In the genomic region with DNA sequence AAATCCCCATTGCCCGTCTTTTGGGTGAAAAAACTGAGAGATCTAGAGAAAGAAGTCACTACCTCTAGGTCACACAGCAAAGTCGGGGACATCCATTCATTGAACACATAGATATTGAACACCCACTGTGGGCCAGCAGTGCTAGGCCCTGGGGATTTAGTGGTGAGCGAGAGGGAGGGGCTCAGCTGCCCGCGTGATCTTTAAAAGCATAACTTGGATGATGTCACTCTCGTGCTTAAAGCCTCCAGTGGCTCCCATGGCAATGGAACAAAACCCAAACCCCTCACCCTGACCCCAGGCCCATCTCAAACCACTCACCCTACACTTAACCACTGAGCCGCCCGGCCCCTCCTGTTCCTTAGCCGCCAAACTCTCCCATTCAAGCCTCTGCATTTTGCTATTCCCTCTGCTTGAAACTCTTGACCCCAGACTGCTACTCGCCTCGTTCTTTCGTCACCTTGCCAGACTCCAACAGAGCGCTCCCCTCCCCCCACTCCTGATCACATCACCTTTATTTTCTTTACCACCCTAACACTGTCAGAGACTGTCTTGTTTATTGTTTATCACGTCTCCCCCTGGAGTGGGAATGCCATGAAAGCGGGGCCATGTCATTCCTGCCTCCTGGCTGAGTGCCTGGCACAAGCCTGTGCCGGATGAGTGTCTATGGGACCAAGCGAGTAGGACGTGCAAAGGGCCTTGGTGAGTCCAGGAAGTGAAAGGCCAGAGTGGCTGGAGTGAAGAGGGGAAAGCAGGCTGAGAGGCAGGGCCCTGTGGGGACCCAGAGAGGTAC, we compare ENCODE assay signal across 6 cellular contexts. TPM values are rescaled to one million over a fixed set of nuclear protein-coding genes. Genes with fewer than 3 reads are reported as not detected.
DNase-seq lines count a peak whose midpoint lies in the region; ATAC-seq and TF ChIP-seq lines count a peak whose summit lies in the region.

No MANE protein-coding gene starts in this region.

- intact Hi-C loops in heart right ventricle (cut with DNase I) (no loop called here), posterior cingulate gyrus (cut with DNase I) (no loop called here)

- H3K4me1 ChIP-seq in heart right ventricle, result peaks cover 22 to 48% (median 37%) of the 10 kb centered on the region in 9 donors
- H3K4me1 ChIP-seq in tibial nerve, result peaks cover 0 to 54% (median 30%) of the 10 kb centered on the region in 4 donors

- H3K36me3 ChIP-seq in heart right ventricle (peaks cover 0 to 10% (median 0%) of the 10 kb centered on the region in 9 donors), tibial nerve (peaks cover 0 to 22% (median 0%) of the 10 kb centered on the region in 3 donors)

- no peak for TF ChIP-seq CTCF in RWPE1 (conservative IDR thresholded peaks at IDR 0.05; ENCODE audit: low read depth)
- no peak for TF ChIP-seq CTCF in heart right ventricle (IDR thresholded peaks at IDR 0.05)
- no peak for TF ChIP-seq CTCF in tibial nerve (IDR thresholded peaks at IDR 0.05)

- H3K4me3 ChIP-seq in heart right ventricle, result peak overlapping the region; percentile 24 to 63 (median 60)
- H3K4me3 ChIP-seq in tibial nerve, result peak overlapping the region; percentile 29 to 66 (median 52)

- TF ChIP-seq POLR2A in tibial nerve (IDR thresholded peaks at IDR 0.05), result no peak

- peak in 1 of 2 donors; percentile 1 for TF ChIP-seq EP300 in tibial nerve (IDR thresholded peaks at IDR 0.05)

- H3K27ac ChIP-seq in RWPE1 (peak overlapping the region; percentile 75), heart right ventricle (peak overlapping the region in 1 of 10 donors; percentile 40), tibial nerve (peak overlapping the region in 2 of 4 donors; percentile 67)

- DNase-seq in DMS153 treated with DMSO at 0.1 percent for 48 hours (lab: John Stamatoyannopoulos, UW; ENCODE audit: unreplicated experiment) (peak; percentile 48), RWPE1 (ENCODE audit: low spot score) (peak; percentile 62), heart right ventricle (no peak), tibial nerve (ENCODE audit: low spot score in 2 of 2) (no peak), posterior cingulate gyrus (no peak)

- POLR2A ChIA-PET in RWPE1 (lab: Yijun Ruan, JAX; ENCODE audit: low non-redundant PET), result no interaction called here

- CTCF ChIA-PET in RWPE1 (lab: Yijun Ruan, JAX), result interaction anchor here (0.5 to 3.4 kb wide), 5 partner anchors 10 to 160 kb away, joined by 3 to 15 read pairs (median 4); no protein-coding TSS in a partner anchor

- 16 to 21% methylated on average over 18 of the region's 18 CpGs for WGBS in heart right ventricle, 2 donors
- 14 to 20% methylated on average over 18 of the region's 18 CpGs for WGBS in tibial nerve, 2 donors

- H3K9me3 ChIP-seq in heart right ventricle (no peaks in the 10 kb centered on the region), tibial nerve (no peaks in the 10 kb centered on the region)

- ATAC-seq in HG02588 (IDR thresholded peaks at IDR 0.05; ENCODE audit: unreplicated experiment), result peak; percentile 29
- ATAC-seq in heart right ventricle, result peak in 3 of 8 donors; percentile 2 to 7 (median 2)

- H3K27me3 ChIP-seq in heart right ventricle, result peaks cover 6 to 52% (median 24%) of the 10 kb centered on the region in 7 donors
- peaks cover 0 to 30% of the 10 kb centered on the region in 2 donors for H3K27me3 ChIP-seq in tibial nerve

RNA-seq across cellular contexts. Expression of gene PIP5KL1, which starts 0.7 kb away (rescaled TPM):
- total RNA-seq in heart right ventricle (under 1 TPM in 7 of 10 donors, not detected in 3; 0.25 to 0.59 (median 0.47) TPM), tibial nerve (under 1 TPM in 1 of 4 donors, not detected in 3; 0.59 TPM)
- under 1 TPM in 1 of 2 donors, not detected in 1; 0.28 TPM for polyA plus RNA-seq in heart right ventricle

RNA-seq across cellular contexts. Expression of gene DPM2, which starts 6.4 kb away (rescaled TPM):
- 10 to 100 TPM in 8 of 10 donors, 1 to 10 TPM in 2; 7.2 to 15.4 (median 12.3) TPM for total RNA-seq in heart right ventricle
- polyA plus RNA-seq in heart right ventricle, result 10 to 100 TPM; 16.7 to 31.1 TPM
- 10 to 100 TPM in 3 of 4 donors, 1 to 10 TPM in 1; 9.0 to 21.9 (median 14.7) TPM for total RNA-seq in tibial nerve

RNA-seq across cellular contexts. Expression of gene ST6GALNAC4, which starts 14.4 kb away (rescaled TPM):
- total RNA-seq in heart right ventricle (10 to 100 TPM; 23.2 to 52.9 (median 33.9) TPM), tibial nerve (10 to 100 TPM; 23.9 to 70.5 (median 37.0) TPM)
- 10 to 100 TPM; 10.8 to 48.6 TPM for polyA plus RNA-seq in heart right ventricle

RNA-seq across cellular contexts. Expression of gene ST6GALNAC6, which starts 31.9 kb away (rescaled TPM):
- 10 to 100 TPM; 32.8 to 52.0 (median 44.7) TPM for total RNA-seq in heart right ventricle
- 10 to 100 TPM; 33.0 to 40.5 TPM for polyA plus RNA-seq in heart right ventricle
- total RNA-seq in tibial nerve, result 100 to 1,000 TPM; 108 to 193 (median 172) TPM

RNA-seq across cellular contexts. Expression of gene EEIG1, which starts 49.5 kb away (rescaled TPM):
- total RNA-seq in heart right ventricle, result 10 to 100 TPM; 11.1 to 33.5 (median 25.1) TPM
- polyA plus RNA-seq in heart right ventricle, result 10 to 100 TPM in 1 of 2 donors, 1 to 10 TPM in 1; 6.7 to 13.0 TPM
- total RNA-seq in tibial nerve, result 10 to 100 TPM; 33.9 to 53.8 (median 50.2) TPM

Comparison
In these comparisons a context has a peak if more than half of its experiments do, and no peak if none do; other contexts are left out.
1. DNase-seq: peak in DMS153 treated with DMSO at 0.1 percent for 48 hours (single experiment) and RWPE1 (single experiment); none in heart right ventricle (0 of 2), tibial nerve (0 of 2) and posterior cingulate gyrus (0 of 10).